ENCODE assay signal across 11 cellular contexts in genomic region chr12:116558280-116559079, GRCh38. TPM values are rescaled to one million over a fixed set of nuclear protein-coding genes. Genes with fewer than 3 reads are reported as not detected.
DNase-seq lines count a peak whose midpoint lies in the region; ATAC-seq and TF ChIP-seq lines count a peak whose summit lies in the region.
"Had no signal": no experiment of that assay in that cellular context is flagged by ENCODE, and none has a peak within 500 bp of the region (broad histone marks: within the 10 kb centered on the region; RNA-seq: fewer than 3 reads in every experiment).

No MANE protein-coding gene starts in this region.

- intact Hi-C loops in activated CD4-positive, alpha-beta T cell treated with anti-CD3 and anti-CD28 coated beads for 36 hours (cut with DNase I, micrococcal nuclease): loop anchor here (1.0 to 10.0 kb wide), 7 partner anchors 20 to 282 kb away; partner anchors contain the start of gene MED13L (in 2 of the 2)

- no peaks in the 10 kb centered on the region for H3K79me2 ChIP-seq in hepatocyte

- peak overlapping the region; percentile 18 for H3K4me2 ChIP-seq in hepatocyte

- H4K20me1 ChIP-seq in hepatocyte (ENCODE audit: insufficient read depth, poor library complexity, severe bottlenecking): no peaks in the 10 kb centered on the region

- ATAC-seq in activated CD4-positive, alpha-beta T cell treated with anti-CD3 and anti-CD28 coated beads for 36 hours: no peak
- no peak for ATAC-seq in T-helper 17 cell
- no peak for ATAC-seq in stimulated activated naive CD8-positive, alpha-beta T cell treated with anti-CD3 and anti-CD28 coated beads, Interleukin-15, amount 100 ng/mL, for 72 hours
- no peak for ATAC-seq in GM18519 (IDR thresholded peaks at IDR 0.05; ENCODE audit: low FRiP score, unreplicated experiment)
- no peak for ATAC-seq in HG02759 (IDR thresholded peaks at IDR 0.05; ENCODE audit: unreplicated experiment)

- H3K27me3 Mint-ChIP-seq in activated CD4-positive, alpha-beta T cell treated with anti-CD3 and anti-CD28 coated beads for 36 hours: no peaks in the 10 kb centered on the region
- no peaks in the 10 kb centered on the region for H3K27me3 Mint-ChIP-seq in T-helper 17 cell
- H3K27me3 Mint-ChIP-seq in stimulated activated naive CD8-positive, alpha-beta T cell treated with anti-CD3 and anti-CD28 coated beads, Interleukin-15, amount 100 ng/mL, for 72 hours: no peaks in the 10 kb centered on the region

- TF ChIP-seq CTCF in hepatocyte (IDR thresholded peaks at IDR 0.05; ENCODE audit: poor library complexity): no peak

- H3K27ac Mint-ChIP-seq in activated CD4-positive, alpha-beta T cell treated with anti-CD3 and anti-CD28 coated beads for 36 hours: peak overlapping the region; percentile 96
- peak overlapping the region; percentile 93 for H3K27ac Mint-ChIP-seq in T-helper 17 cell
- peak overlapping the region in 1 of 2 donors; percentile 98 for H3K27ac Mint-ChIP-seq in stimulated activated naive CD8-positive, alpha-beta T cell treated with anti-CD3 and anti-CD28 coated beads, Interleukin-15, amount 100 ng/mL, for 72 hours

- WGBS in hepatocyte (ENCODE audit: low lambda C conversion rate, missing lambda C conversion rate): 93% methylated on average over 18 of the region's 18 CpGs

- H3K27ac ChIP-seq in hepatocyte: peak overlapping the region; percentile 66
- H3K27ac ChIP-seq: cardiac muscle cell had no signal

- H3K9me3 Mint-ChIP-seq in activated CD4-positive, alpha-beta T cell treated with anti-CD3 and anti-CD28 coated beads for 36 hours (ENCODE audit: low read depth): peaks cover 7% of the 10 kb centered on the region
- H3K9me3 Mint-ChIP-seq in stimulated activated naive CD8-positive, alpha-beta T cell treated with anti-CD3 and anti-CD28 coated beads, Interleukin-15, amount 100 ng/mL, for 72 hours: peaks cover 4 to 8% of the 10 kb centered on the region in 2 donors

- peaks cover 19% of the 10 kb centered on the region for H3K4me1 ChIP-seq in hepatocyte (ENCODE audit: insufficient read depth)

- H2AFZ ChIP-seq in hepatocyte: peak overlapping the region; percentile 5

- no peak for DNase-seq in activated CD4-positive, alpha-beta T cell treated with anti-CD3 and anti-CD28 coated beads for 36 hours
- DNase-seq in activated CD4-positive, alpha-beta T cell treated with anti-CD3 and anti-CD28 coated beads, Interleukin-2, amount 50 U/mL, for 48 hours: no peak
- DNase-seq in T-helper 17 cell (no peak), hepatocyte (ENCODE audit: low spot score) (no peak), NCI-H1105 (lab: John Stamatoyannopoulos, UW) (no peak)
- no peak for DNase-seq in stimulated activated naive CD8-positive, alpha-beta T cell treated with anti-CD3 and anti-CD28 coated beads, Interleukin-15, amount 100 ng/mL, for 72 hours
- DNase-seq: NCI-H446 treated with DMSO at 0.1 percent for 48 hours had no signal

- H3K36me3 ChIP-seq in hepatocyte (replicated peaks; ENCODE audit: insufficient read depth, low read depth): no peaks in the 10 kb centered on the region
- H3K36me3 ChIP-seq: cardiac muscle cell had no signal

- no peaks in the 10 kb centered on the region for H3K36me3 Mint-ChIP-seq in activated CD4-positive, alpha-beta T cell treated with anti-CD3 and anti-CD28 coated beads for 36 hours (ENCODE audit: low read depth)
- H3K36me3 Mint-ChIP-seq in T-helper 17 cell (ENCODE audit: low read depth): no peaks in the 10 kb centered on the region

- CTCF ChIA-PET in activated CD4-positive, alpha-beta T cell treated with anti-CD3 and anti-CD28 coated beads for 36 hours (lab: Charles Lee): interaction anchor here (0.7 to 1.7 kb wide), 3 partner anchors 20 to 150 kb away, joined by 3 to 4 read pairs (median 3); no protein-coding TSS in a partner anchor

- no peaks in the 10 kb centered on the region for H3K9me2 ChIP-seq in hepatocyte (replicated peaks; ENCODE audit: insufficient read depth)

- peak overlapping the region; percentile 66 for H3K4me3 Mint-ChIP-seq in activated CD4-positive, alpha-beta T cell treated with anti-CD3 and anti-CD28 coated beads for 36 hours
- H3K4me3 Mint-ChIP-seq in T-helper 17 cell: peak overlapping the region; percentile 88
- H3K4me3 Mint-ChIP-seq in stimulated activated naive CD8-positive, alpha-beta T cell treated with anti-CD3 and anti-CD28 coated beads, Interleukin-15, amount 100 ng/mL, for 72 hours: peak overlapping the region; percentile 79 to 87

- peaks cover 33% of the 10 kb centered on the region for H3K4me1 Mint-ChIP-seq in activated CD4-positive, alpha-beta T cell treated with anti-CD3 and anti-CD28 coated beads for 36 hours
- peaks cover 16% of the 10 kb centered on the region for H3K4me1 Mint-ChIP-seq in T-helper 17 cell
- H3K4me1 Mint-ChIP-seq in stimulated activated naive CD8-positive, alpha-beta T cell treated with anti-CD3 and anti-CD28 coated beads, Interleukin-15, amount 100 ng/mL, for 72 hours: peaks cover 49% of the 10 kb centered on the region

- H3K27me3 ChIP-seq in hepatocyte: no peaks in the 10 kb centered on the region
- H3K27me3 ChIP-seq: cardiac muscle cell had no signal

- POLR2A ChIA-PET in activated CD4-positive, alpha-beta T cell treated with anti-CD3 and anti-CD28 coated beads for 36 hours (lab: Charles Lee): interaction anchor here (0.5 to 1.0 kb wide), 2 partner anchors 21 to 498 kb away, joined by 3 read pairs; no protein-coding TSS in a partner anchor

- H3K9me3 ChIP-seq in T-helper 17 cell (ENCODE audit: control insufficient read depth, low read length, poor library complexity, severe bottlenecking) (no peaks in the 10 kb centered on the region), hepatocyte (ENCODE audit: low read depth) (peaks cover 7% of the 10 kb centered on the region)

- H3K4me3 ChIP-seq in hepatocyte: no peak overlapping the region
- H3K4me3 ChIP-seq: A549, cardiac muscle cell had no signal

RNA-seq across cellular contexts. Expression of gene MAP1LC3B2, which starts 0.7 kb away (rescaled TPM):
- total RNA-seq in activated CD4-positive, alpha-beta T cell treated with anti-CD3 and anti-CD28 coated beads for 36 hours: 1 to 10 TPM in 1 of 2 experiments, not detected in 1; 1.8 TPM
- total RNA-seq in T-helper 17 cell (1 to 10 TPM in 1 of 2 donors, under 1 TPM in 1; 0.89 to 2.7 TPM), hepatocyte (0.60 TPM in 1 of 2 replicates, not detected in the other)
- 3.3 and 5.3 TPM in 2 replicates for polyA plus RNA-seq in hepatocyte
